1 cellular context compared by ENCODE assay signal in the genomic region with DNA sequence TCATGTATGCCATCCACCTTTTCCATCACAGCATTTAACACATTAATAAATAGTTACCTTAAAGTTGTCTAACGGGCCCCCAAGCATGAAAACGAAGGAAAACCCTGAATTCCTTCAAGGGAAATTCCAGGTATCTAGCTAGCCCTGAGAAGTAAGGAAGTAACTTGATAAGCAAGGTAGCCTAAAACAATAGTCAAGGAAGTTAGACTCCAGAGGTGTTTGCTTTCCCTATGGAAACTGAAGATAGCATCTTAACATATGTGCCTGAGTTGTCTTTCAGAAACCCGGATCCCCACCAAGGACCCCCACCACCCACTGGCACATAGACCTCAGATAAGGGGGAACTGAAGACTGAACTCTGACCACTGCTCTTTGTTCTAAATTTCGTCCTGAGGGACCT.
TF ChIP-seq lines count a peak whose summit lies in the region.

No MANE protein-coding gene starts in this region.

TF ChIP-seq in GM23338, 12 proteins besides CTCF, POLR2A, EP300 and RAD21 (continued from another document):
- TF ChIP-seq, protein P1, sequence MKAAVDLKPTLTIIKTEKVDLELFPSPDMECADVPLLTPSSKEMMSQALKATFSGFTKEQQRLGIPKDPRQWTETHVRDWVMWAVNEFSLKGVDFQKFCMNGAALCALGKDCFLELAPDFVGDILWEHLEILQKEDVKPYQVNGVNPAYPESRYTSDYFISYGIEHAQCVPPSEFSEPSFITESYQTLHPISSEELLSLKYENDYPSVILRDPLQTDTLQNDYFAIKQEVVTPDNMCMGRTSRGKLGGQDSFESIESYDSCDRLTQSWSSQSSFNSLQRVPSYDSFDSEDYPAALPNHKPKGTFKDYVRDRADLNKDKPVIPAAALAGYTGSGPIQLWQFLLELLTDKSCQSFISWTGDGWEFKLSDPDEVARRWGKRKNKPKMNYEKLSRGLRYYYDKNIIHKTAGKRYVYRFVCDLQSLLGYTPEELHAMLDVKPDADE (IDR thresholded peaks at IDR 0.05), result no peak
- no peak for TF ChIP-seq ZNF462 (CRISPR knock-in tag; IDR thresholded peaks at IDR 0.05)
- no peak for TF ChIP-seq EZH2phosphoT487 (IDR thresholded peaks at IDR 0.05; ENCODE audit: unreplicated experiment)
- TF ChIP-seq NANOG (IDR thresholded peaks at IDR 0.05; ENCODE audit: borderline replicate concordance), result no peak
- TF ChIP-seq ZNF114 (CRISPR knock-in tag; IDR thresholded peaks at IDR 0.05), result no peak
- no peak for TF ChIP-seq EZH2 (IDR thresholded peaks at IDR 0.05; ENCODE audit: low read depth, unreplicated experiment)
- no peak for TF ChIP-seq STAT1 (IDR thresholded peaks at IDR 0.05; ENCODE audit: unreplicated experiment)
- no peak for TF ChIP-seq ZNF331 (CRISPR knock-in tag; IDR thresholded peaks at IDR 0.05; ENCODE audit: low read depth)
- TF ChIP-seq, protein P2, sequence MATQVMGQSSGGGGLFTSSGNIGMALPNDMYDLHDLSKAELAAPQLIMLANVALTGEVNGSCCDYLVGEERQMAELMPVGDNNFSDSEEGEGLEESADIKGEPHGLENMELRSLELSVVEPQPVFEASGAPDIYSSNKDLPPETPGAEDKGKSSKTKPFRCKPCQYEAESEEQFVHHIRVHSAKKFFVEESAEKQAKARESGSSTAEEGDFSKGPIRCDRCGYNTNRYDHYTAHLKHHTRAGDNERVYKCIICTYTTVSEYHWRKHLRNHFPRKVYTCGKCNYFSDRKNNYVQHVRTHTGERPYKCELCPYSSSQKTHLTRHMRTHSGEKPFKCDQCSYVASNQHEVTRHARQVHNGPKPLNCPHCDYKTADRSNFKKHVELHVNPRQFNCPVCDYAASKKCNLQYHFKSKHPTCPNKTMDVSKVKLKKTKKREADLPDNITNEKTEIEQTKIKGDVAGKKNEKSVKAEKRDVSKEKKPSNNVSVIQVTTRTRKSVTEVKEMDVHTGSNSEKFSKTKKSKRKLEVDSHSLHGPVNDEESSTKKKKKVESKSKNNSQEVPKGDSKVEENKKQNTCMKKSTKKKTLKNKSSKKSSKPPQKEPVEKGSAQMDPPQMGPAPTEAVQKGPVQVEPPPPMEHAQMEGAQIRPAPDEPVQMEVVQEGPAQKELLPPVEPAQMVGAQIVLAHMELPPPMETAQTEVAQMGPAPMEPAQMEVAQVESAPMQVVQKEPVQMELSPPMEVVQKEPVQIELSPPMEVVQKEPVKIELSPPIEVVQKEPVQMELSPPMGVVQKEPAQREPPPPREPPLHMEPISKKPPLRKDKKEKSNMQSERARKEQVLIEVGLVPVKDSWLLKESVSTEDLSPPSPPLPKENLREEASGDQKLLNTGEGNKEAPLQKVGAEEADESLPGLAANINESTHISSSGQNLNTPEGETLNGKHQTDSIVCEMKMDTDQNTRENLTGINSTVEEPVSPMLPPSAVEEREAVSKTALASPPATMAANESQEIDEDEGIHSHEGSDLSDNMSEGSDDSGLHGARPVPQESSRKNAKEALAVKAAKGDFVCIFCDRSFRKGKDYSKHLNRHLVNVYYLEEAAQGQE (IDR thresholded peaks at IDR 0.05; ENCODE audit: unreplicated experiment), result no peak
- no peak for TF ChIP-seq POLR2AphosphoS5 (IDR thresholded peaks at IDR 0.05; ENCODE audit: low read depth)
TF ChIP-seq in GM23338: peak in this region for 0.
